In the genomic region with DNA sequence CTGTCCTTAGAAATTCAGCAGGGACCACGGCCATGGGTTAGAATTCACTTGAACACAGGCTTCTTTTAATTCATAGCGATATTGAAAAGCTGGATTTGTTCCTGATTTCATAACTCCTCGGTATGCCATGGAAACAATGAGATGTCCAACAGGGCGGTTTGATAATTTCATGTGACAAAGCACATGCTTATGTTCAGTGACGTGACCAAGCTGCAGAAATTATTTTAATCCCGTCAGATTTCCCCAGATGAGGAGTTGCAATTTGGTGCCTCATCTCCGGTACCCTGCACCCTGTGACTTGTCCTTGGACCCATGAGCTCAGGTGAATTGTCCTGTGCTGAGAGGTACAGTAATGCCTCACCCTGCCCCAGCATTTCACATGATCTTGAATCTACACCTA, we compare ENCODE assay signal across 19 cellular contexts.
"Had no signal": no experiment of that assay in that cellular context is flagged by ENCODE, and none has a peak within 500 bp of the region (broad histone marks: within the 10 kb centered on the region; RNA-seq: fewer than 3 reads in every experiment).

No MANE protein-coding gene starts in this region.

- H3K4me1 ChIP-seq: esophagus squamous epithelium, left ventricle myocardium inferior, psoas muscle, right lobe of liver, transverse colon had no signal

- H3K9me3 ChIP-seq: esophagus squamous epithelium, left ventricle myocardium inferior, psoas muscle, right lobe of liver, thoracic aorta, transverse colon had no signal

- H3K27me3 ChIP-seq: right lobe of liver, transverse colon had no signal

- H3K27ac ChIP-seq: esophagus squamous epithelium, left ventricle myocardium inferior, psoas muscle, right lobe of liver, thoracic aorta, transverse colon had no signal

- FAIRE-seq: colon, kidney had no signal

- H3K4me3 ChIP-seq: esophagus squamous epithelium, left ventricle myocardium inferior, lung, psoas muscle, right lobe of liver, thoracic aorta, transverse colon had no signal

- ATAC-seq: left cardiac atrium; naive thymus-derived CD4-positive, alpha-beta T cell; psoas muscle; right lobe of liver; stimulated activated effector memory CD8-positive, alpha-beta T cell treated with anti-CD3 and anti-CD28 coated beads, Interleukin-12 subunit alpha, Interleukin-12 subunit beta, amount 100 ng/mL, for 72 hours had no signal

- H3K36me3 ChIP-seq: esophagus squamous epithelium, left ventricle myocardium inferior, right lobe of liver, thoracic aorta, transverse colon had no signal

- DNase-seq: esophagus squamous epithelium; foreskin fibroblast; immature natural killer cell; kidney; left cardiac atrium; left ventricle myocardium inferior; mesendoderm; naive thymus-derived CD4-positive, alpha-beta T cell; nephron progenitor cell; psoas muscle; retina; right lobe of liver; stimulated activated CD4-positive, alpha-beta T cell treated with anti-CD3 and anti-CD28 coated beads, Interleukin-4, amount 100 ng/mL, for 1 hour; stimulated activated CD8-positive, alpha-beta memory T cell treated with anti-CD3 and anti-CD28 coated beads, Interleukin-4, amount 100 ng/mL, for 48 hours; transverse colon had no signal
